1 cellular context compared by ENCODE assay signal in the genomic region with DNA sequence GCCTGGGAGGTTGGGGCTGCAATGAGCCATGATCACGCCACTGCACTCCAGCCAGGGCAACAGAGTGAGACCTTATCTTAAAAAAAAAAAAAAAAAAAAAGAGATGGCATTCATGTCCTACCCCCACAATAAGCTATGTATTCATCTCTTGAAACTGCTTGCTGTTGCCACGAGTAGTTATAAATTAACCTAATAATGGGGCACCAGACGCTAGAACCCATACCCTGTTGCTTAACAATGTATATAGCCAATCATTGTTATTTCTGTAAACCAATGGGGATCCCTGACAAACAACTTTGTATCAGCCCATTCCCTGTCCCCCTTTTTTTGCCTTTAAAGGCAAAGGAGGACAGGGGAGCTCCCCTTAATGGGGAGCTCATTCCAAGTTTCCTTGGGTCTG.
TF ChIP-seq lines count a peak whose summit lies in the region.

No MANE protein-coding gene starts in this region.

TF ChIP-seq in HepG2, 621 proteins besides CTCF, POLR2A, EP300 and RAD21 (continued from another document and continues in another):
- TF ChIP-seq, protein P1, sequence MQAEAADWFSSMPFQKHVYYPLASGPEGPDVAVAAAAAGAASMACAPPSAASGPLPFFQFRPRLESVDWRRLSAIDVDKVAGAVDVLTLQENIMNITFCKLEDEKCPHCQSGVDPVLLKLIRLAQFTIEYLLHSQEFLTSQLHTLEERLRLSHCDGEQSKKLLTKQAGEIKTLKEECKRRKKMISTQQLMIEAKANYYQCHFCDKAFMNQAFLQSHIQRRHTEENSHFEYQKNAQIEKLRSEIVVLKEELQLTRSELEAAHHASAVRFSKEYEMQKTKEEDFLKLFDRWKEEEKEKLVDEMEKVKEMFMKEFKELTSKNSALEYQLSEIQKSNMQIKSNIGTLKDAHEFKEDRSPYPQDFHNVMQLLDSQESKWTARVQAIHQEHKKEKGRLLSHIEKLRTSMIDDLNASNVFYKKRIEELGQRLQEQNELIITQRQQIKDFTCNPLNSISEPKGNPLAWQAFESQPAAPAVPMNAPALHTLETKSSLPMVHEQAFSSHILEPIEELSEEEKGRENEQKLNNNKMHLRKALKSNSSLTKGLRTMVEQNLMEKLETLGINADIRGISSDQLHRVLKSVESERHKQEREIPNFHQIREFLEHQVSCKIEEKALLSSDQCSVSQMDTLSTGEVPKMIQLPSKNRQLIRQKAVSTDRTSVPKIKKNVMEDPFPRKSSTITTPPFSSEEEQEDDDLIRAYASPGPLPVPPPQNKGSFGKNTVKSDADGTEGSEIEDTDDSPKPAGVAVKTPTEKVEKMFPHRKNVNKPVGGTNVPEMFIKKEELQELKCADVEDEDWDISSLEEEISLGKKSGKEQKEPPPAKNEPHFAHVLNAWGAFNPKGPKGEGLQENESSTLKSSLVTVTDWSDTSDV (CRISPR knock-in tag; IDR thresholded peaks at IDR 0.05), result no peak
- no peak for TF ChIP-seq ZFP36L2 (CRISPR knock-in tag; IDR thresholded peaks at IDR 0.05)
- no peak for TF ChIP-seq ZNF672 (CRISPR knock-in tag; IDR thresholded peaks at IDR 0.05)
- TF ChIP-seq, protein P2, sequence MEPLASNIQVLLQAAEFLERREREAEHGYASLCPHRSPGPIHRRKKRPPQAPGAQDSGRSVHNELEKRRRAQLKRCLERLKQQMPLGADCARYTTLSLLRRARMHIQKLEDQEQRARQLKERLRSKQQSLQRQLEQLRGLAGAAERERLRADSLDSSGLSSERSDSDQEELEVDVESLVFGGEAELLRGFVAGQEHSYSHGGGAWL (CRISPR knock-in tag; IDR thresholded peaks at IDR 0.05), result no peak
- no peak for TF ChIP-seq ZMYM2 (CRISPR knock-in tag; IDR thresholded peaks at IDR 0.05)
- TF ChIP-seq ATM (IDR thresholded peaks at IDR 0.05; ENCODE audit: borderline replicate concordance), result no peak
- no peak for TF ChIP-seq ZNF251 (CRISPR knock-in tag; IDR thresholded peaks at IDR 0.05)
- TF ChIP-seq SOX6 (IDR thresholded peaks at IDR 0.05), result no peak
- TF ChIP-seq SOX6 (CRISPR knock-in tag; IDR thresholded peaks at IDR 0.05), result peak; percentile 43; the same call in 1 of the 2 replicates
- TF ChIP-seq PAWR (CRISPR knock-in tag; IDR thresholded peaks at IDR 0.05; ENCODE audit: borderline replicate concordance), result no peak
- no peak for TF ChIP-seq MEIS1 (CRISPR knock-in tag; IDR thresholded peaks at IDR 0.05; ENCODE audit: borderline replicate concordance)
- no peak for TF ChIP-seq ZNF841 (CRISPR knock-in tag; IDR thresholded peaks at IDR 0.05; ENCODE audit: borderline replicate concordance)
- TF ChIP-seq, protein P3, sequence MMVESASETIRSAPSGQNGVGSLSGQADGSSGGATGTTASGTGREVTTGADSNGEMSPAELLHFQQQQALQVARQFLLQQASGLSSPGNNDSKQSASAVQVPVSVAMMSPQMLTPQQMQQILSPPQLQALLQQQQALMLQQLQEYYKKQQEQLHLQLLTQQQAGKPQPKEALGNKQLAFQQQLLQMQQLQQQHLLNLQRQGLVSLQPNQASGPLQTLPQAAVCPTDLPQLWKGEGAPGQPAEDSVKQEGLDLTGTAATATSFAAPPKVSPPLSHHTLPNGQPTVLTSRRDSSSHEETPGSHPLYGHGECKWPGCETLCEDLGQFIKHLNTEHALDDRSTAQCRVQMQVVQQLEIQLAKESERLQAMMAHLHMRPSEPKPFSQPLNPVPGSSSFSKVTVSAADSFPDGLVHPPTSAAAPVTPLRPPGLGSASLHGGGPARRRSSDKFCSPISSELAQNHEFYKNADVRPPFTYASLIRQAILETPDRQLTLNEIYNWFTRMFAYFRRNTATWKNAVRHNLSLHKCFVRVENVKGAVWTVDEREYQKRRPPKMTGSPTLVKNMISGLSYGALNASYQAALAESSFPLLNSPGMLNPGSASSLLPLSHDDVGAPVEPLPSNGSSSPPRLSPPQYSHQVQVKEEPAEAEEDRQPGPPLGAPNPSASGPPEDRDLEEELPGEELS (CRISPR knock-in tag; IDR thresholded peaks at IDR 0.05), result no peak
- no peak for TF ChIP-seq ZNF746 (CRISPR knock-in tag; IDR thresholded peaks at IDR 0.05)
- TF ChIP-seq PCBP2 (optimal IDR thresholded peaks at IDR 0.05; ENCODE audit: low read depth, low read length, poor library complexity, severe bottlenecking), result no peak
- TF ChIP-seq ZNF788 (CRISPR knock-in tag; IDR thresholded peaks at IDR 0.05; ENCODE audit: borderline replicate concordance), result no peak
- TF ChIP-seq ZNF317 (CRISPR knock-in tag; IDR thresholded peaks at IDR 0.05), result no peak
- TF ChIP-seq ZNF878 (CRISPR knock-in tag; IDR thresholded peaks at IDR 0.05), result no peak
- TF ChIP-seq, protein P4, sequence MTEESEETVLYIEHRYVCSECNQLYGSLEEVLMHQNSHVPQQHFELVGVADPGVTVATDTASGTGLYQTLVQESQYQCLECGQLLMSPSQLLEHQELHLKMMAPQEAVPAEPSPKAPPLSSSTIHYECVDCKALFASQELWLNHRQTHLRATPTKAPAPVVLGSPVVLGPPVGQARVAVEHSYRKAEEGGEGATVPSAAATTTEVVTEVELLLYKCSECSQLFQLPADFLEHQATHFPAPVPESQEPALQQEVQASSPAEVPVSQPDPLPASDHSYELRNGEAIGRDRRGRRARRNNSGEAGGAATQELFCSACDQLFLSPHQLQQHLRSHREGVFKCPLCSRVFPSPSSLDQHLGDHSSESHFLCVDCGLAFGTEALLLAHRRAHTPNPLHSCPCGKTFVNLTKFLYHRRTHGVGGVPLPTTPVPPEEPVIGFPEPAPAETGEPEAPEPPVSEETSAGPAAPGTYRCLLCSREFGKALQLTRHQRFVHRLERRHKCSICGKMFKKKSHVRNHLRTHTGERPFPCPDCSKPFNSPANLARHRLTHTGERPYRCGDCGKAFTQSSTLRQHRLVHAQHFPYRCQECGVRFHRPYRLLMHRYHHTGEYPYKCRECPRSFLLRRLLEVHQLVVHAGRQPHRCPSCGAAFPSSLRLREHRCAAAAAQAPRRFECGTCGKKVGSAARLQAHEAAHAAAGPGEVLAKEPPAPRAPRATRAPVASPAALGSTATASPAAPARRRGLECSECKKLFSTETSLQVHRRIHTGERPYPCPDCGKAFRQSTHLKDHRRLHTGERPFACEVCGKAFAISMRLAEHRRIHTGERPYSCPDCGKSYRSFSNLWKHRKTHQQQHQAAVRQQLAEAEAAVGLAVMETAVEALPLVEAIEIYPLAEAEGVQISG (CRISPR knock-in tag; IDR thresholded peaks at IDR 0.05), result no peak
- no peak for TF ChIP-seq ZMYM3 (CRISPR knock-in tag; IDR thresholded peaks at IDR 0.05)
- TF ChIP-seq SOX13 (IDR thresholded peaks at IDR 0.05), result no peak
- TF ChIP-seq SOX13 (CRISPR knock-in tag; conservative IDR thresholded peaks at IDR 0.05 in 1 of 2, IDR thresholded peaks at IDR 0.05 in 1 of 2), result peak in 1 of 2 experiments; percentile 75; a peak in 2 of 4 replicates
- TF ChIP-seq, protein P5, sequence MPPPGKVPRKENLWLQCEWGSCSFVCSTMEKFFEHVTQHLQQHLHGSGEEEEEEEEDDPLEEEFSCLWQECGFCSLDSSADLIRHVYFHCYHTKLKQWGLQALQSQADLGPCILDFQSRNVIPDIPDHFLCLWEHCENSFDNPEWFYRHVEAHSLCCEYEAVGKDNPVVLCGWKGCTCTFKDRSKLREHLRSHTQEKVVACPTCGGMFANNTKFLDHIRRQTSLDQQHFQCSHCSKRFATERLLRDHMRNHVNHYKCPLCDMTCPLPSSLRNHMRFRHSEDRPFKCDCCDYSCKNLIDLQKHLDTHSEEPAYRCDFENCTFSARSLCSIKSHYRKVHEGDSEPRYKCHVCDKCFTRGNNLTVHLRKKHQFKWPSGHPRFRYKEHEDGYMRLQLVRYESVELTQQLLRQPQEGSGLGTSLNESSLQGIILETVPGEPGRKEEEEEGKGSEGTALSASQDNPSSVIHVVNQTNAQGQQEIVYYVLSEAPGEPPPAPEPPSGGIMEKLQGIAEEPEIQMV (CRISPR knock-in tag; IDR thresholded peaks at IDR 0.05; ENCODE audit: low read depth), result no peak
- TF ChIP-seq, protein P6, sequence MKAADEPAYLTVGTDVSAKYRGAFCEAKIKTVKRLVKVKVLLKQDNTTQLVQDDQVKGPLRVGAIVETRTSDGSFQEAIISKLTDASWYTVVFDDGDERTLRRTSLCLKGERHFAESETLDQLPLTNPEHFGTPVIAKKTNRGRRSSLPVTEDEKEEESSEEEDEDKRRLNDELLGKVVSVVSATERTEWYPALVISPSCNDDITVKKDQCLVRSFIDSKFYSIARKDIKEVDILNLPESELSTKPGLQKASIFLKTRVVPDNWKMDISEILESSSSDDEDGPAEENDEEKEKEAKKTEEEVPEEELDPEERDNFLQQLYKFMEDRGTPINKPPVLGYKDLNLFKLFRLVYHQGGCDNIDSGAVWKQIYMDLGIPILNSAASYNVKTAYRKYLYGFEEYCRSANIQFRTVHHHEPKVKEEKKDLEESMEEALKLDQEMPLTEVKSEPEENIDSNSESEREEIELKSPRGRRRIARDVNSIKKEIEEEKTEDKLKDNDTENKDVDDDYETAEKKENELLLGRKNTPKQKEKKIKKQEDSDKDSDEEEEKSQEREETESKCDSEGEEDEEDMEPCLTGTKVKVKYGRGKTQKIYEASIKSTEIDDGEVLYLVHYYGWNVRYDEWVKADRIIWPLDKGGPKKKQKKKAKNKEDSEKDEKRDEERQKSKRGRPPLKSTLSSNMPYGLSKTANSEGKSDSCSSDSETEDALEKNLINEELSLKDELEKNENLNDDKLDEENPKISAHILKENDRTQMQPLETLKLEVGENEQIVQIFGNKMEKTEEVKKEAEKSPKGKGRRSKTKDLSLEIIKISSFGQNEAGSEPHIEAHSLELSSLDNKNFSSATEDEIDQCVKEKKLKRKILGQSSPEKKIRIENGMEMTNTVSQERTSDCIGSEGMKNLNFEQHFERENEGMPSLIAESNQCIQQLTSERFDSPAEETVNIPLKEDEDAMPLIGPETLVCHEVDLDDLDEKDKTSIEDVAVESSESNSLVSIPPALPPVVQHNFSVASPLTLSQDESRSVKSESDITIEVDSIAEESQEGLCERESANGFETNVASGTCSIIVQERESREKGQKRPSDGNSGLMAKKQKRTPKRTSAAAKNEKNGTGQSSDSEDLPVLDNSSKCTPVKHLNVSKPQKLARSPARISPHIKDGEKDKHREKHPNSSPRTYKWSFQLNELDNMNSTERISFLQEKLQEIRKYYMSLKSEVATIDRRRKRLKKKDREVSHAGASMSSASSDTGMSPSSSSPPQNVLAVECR (CRISPR knock-in tag; IDR thresholded peaks at IDR 0.05; ENCODE audit: borderline replicate concordance), result no peak
- TF ChIP-seq SETDB1 (CRISPR knock-in tag; IDR thresholded peaks at IDR 0.05; ENCODE audit: borderline replicate concordance), result no peak
- TF ChIP-seq AGO1 (IDR thresholded peaks at IDR 0.05; ENCODE audit: low read depth, low read length, poor library complexity, severe bottlenecking), result no peak
- no peak for TF ChIP-seq MTF2 (CRISPR knock-in tag; IDR thresholded peaks at IDR 0.05; ENCODE audit: borderline replicate concordance)
- TF ChIP-seq ZKSCAN5 (CRISPR knock-in tag; IDR thresholded peaks at IDR 0.05), result no peak
- TF ChIP-seq MIER2 (CRISPR knock-in tag; IDR thresholded peaks at IDR 0.05), result no peak
- TF ChIP-seq DR1 (CRISPR knock-in tag; IDR thresholded peaks at IDR 0.05), result no peak
- TF ChIP-seq ZFAT (CRISPR knock-in tag; conservative IDR thresholded peaks at IDR 0.05), result no peak
- TF ChIP-seq, protein P7, sequence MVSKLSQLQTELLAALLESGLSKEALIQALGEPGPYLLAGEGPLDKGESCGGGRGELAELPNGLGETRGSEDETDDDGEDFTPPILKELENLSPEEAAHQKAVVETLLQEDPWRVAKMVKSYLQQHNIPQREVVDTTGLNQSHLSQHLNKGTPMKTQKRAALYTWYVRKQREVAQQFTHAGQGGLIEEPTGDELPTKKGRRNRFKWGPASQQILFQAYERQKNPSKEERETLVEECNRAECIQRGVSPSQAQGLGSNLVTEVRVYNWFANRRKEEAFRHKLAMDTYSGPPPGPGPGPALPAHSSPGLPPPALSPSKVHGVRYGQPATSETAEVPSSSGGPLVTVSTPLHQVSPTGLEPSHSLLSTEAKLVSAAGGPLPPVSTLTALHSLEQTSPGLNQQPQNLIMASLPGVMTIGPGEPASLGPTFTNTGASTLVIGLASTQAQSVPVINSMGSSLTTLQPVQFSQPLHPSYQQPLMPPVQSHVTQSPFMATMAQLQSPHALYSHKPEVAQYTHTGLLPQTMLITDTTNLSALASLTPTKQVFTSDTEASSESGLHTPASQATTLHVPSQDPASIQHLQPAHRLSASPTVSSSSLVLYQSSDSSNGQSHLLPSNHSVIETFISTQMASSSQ (IDR thresholded peaks at IDR 0.05; ENCODE audit: low read depth), result peak; percentile 66; the same call in 1 of the 2 replicates
- TF ChIP-seq, protein P7 (CRISPR knock-in tag; IDR thresholded peaks at IDR 0.05; ENCODE audit: borderline replicate concordance), result peak; percentile 65; the same call in 1 of the 2 replicates
- no peak for TF ChIP-seq HOXA3 (CRISPR knock-in tag; IDR thresholded peaks at IDR 0.05)
- TF ChIP-seq SRF (IDR thresholded peaks at IDR 0.05; ENCODE audit: low read depth, low read length), result 0 out of 2 replicates have a peak, but pooled peaks have one; percentile 34
- TF ChIP-seq, protein P8, sequence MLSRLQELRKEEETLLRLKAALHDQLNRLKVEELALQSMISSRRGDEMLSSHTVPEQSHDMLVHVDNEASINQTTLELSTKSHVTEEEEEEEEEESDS (CRISPR knock-in tag; IDR thresholded peaks at IDR 0.05; ENCODE audit: borderline replicate concordance), result no peak
- TF ChIP-seq BHLHE40 (IDR thresholded peaks at IDR 0.05; ENCODE audit: low read length), result no peak
- no peak for TF ChIP-seq ZSCAN29 (CRISPR knock-in tag; conservative IDR thresholded peaks at IDR 0.05)
- no peak for TF ChIP-seq ZNF451 (CRISPR knock-in tag; IDR thresholded peaks at IDR 0.05)
- TF ChIP-seq, protein P9, sequence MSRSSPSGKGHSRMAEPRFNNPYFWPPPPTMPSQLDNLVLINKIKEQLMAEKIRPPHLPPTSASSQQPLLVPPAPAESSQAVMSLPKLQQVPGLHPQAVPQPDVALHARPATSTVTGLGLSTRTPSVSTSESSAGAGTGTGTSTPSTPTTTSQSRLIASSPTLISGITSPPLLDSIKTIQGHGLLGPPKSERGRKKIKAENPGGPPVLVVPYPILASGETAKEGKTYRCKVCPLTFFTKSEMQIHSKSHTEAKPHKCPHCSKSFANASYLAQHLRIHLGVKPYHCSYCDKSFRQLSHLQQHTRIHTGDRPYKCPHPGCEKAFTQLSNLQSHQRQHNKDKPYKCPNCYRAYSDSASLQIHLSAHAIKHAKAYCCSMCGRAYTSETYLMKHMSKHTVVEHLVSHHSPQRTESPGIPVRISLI (CRISPR knock-in tag; IDR thresholded peaks at IDR 0.05; ENCODE audit: borderline replicate concordance), result peak; percentile 72; the same call in 1 of the 2 replicates
